Comparison of ENCODE assay signal across 2 cellular contexts in the genomic region with DNA sequence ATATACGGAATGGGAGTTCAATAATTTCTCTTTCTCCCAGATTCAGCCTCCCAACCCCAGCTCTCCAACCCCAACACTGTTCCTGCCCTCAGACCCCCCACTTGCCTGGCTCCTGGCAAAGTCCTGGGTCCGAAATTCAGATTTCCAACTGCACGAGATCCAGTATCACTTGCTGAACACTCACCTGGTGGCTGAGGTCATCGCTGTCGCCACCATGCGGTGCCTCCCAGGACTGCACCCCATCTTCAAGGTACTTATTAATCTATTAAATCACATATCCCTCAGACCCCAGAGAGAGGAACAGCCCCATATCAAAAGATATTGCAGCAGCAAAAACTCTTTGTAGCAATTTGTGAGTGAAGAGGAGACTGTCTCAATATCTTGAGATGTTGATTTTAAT.
TF ChIP-seq lines count a peak whose summit lies in the region.

No MANE protein-coding gene starts in this region.

TF ChIP-seq in SK-N-SH, 30 proteins besides CTCF, POLR2A, EP300 and RAD21 (continued from another document):
- TF ChIP-seq SIN3A (IDR thresholded peaks at IDR 0.05; ENCODE audit: borderline replicate concordance, low read depth, low read length) (no peak), MEF2A (IDR thresholded peaks at IDR 0.05; ENCODE audit: borderline replicate concordance, low read depth) (no peak), CHD2 (IDR thresholded peaks at IDR 0.05; ENCODE audit: low read length, partially characterized antibody) (no peak), USF2 (IDR thresholded peaks at IDR 0.05; ENCODE audit: borderline replicate concordance, low read depth, low read length) (no peak), RXRA (IDR thresholded peaks at IDR 0.05; ENCODE audit: borderline replicate concordance, low read depth) (no peak), POLR2AphosphoS5 (IDR thresholded peaks at IDR 0.05; ENCODE audit: low read depth, low read length) (no peak), EZH2phosphoT487 (IDR thresholded peaks at IDR 0.05; ENCODE audit: borderline replicate concordance, low read depth) (no peak)
- TF ChIP-seq, protein P1, sequence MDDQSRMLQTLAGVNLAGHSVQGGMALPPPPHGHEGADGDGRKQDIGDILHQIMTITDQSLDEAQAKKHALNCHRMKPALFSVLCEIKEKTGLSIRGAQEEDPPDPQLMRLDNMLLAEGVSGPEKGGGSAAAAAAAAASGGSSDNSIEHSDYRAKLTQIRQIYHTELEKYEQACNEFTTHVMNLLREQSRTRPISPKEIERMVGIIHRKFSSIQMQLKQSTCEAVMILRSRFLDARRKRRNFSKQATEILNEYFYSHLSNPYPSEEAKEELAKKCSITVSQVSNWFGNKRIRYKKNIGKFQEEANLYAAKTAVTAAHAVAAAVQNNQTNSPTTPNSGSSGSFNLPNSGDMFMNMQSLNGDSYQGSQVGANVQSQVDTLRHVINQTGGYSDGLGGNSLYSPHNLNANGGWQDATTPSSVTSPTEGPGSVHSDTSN (IDR thresholded peaks at IDR 0.05) = no peak
- TF ChIP-seq, protein P2, sequence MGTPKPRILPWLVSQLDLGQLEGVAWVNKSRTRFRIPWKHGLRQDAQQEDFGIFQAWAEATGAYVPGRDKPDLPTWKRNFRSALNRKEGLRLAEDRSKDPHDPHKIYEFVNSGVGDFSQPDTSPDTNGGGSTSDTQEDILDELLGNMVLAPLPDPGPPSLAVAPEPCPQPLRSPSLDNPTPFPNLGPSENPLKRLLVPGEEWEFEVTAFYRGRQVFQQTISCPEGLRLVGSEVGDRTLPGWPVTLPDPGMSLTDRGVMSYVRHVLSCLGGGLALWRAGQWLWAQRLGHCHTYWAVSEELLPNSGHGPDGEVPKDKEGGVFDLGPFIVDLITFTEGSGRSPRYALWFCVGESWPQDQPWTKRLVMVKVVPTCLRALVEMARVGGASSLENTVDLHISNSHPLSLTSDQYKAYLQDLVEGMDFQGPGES (IDR thresholded peaks at IDR 0.05; ENCODE audit: low read depth, low read length) = no peak
- TF ChIP-seq, protein P3, sequence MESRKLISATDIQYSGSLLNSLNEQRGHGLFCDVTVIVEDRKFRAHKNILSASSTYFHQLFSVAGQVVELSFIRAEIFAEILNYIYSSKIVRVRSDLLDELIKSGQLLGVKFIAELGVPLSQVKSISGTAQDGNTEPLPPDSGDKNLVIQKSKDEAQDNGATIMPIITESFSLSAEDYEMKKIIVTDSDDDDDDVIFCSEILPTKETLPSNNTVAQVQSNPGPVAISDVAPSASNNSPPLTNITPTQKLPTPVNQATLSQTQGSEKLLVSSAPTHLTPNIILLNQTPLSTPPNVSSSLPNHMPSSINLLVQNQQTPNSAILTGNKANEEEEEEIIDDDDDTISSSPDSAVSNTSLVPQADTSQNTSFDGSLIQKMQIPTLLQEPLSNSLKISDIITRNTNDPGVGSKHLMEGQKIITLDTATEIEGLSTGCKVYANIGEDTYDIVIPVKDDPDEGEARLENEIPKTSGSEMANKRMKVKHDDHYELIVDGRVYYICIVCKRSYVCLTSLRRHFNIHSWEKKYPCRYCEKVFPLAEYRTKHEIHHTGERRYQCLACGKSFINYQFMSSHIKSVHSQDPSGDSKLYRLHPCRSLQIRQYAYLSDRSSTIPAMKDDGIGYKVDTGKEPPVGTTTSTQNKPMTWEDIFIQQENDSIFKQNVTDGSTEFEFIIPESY (IDR thresholded peaks at IDR 0.05; ENCODE audit: borderline replicate concordance, low read depth) = no peak

TF ChIP-seq in SK-N-SH treated with all-trans-retinoic acid at 6 μM for 48 hours, 23 proteins besides CTCF, POLR2A, EP300 and RAD21 (continued from another document):
- no peak for TF ChIP-seq TSHZ2 (CRISPR knock-in tag; IDR thresholded peaks at IDR 0.05)
- no peak for TF ChIP-seq ZFP30 (CRISPR knock-in tag; IDR thresholded peaks at IDR 0.05)
- TF ChIP-seq ZNF565 (CRISPR knock-in tag; conservative IDR thresholded peaks at IDR 0.05; ENCODE audit: low read depth) = no peak
- TF ChIP-seq, protein P4, sequence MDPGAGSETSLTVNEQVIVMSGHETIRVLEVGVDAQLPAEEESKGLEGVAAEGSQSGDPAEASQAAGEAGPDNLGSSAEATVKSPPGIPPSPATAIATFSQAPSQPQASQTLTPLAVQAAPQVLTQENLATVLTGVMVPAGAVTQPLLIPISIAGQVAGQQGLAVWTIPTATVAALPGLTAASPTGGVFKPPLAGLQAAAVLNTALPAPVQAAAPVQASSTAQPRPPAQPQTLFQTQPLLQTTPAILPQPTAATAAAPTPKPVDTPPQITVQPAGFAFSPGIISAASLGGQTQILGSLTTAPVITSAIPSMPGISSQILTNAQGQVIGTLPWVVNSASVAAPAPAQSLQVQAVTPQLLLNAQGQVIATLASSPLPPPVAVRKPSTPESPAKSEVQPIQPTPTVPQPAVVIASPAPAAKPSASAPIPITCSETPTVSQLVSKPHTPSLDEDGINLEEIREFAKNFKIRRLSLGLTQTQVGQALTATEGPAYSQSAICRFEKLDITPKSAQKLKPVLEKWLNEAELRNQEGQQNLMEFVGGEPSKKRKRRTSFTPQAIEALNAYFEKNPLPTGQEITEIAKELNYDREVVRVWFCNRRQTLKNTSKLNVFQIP (CRISPR knock-in tag; IDR thresholded peaks at IDR 0.05; ENCODE audit: borderline replicate concordance, low read depth) = no peak
- no peak for TF ChIP-seq TOX (CRISPR knock-in tag; IDR thresholded peaks at IDR 0.05; ENCODE audit: borderline replicate concordance)
- TF ChIP-seq ISL1 (CRISPR knock-in tag; IDR thresholded peaks at IDR 0.05) = no peak
- TF ChIP-seq PATZ1 (CRISPR knock-in tag; IDR thresholded peaks at IDR 0.05; ENCODE audit: borderline replicate concordance) = no peak
- no peak for TF ChIP-seq RARB (CRISPR knock-in tag; IDR thresholded peaks at IDR 0.05)
- no peak for TF ChIP-seq ZC3H10 (CRISPR knock-in tag; IDR thresholded peaks at IDR 0.05)
- no peak for TF ChIP-seq CSDC2 (CRISPR knock-in tag; IDR thresholded peaks at IDR 0.05)
- TF ChIP-seq ZNF70 (CRISPR knock-in tag; IDR thresholded peaks at IDR 0.05) = no peak
- TF ChIP-seq CREB5 (CRISPR knock-in tag; IDR thresholded peaks at IDR 0.05; ENCODE audit: low read depth) = no peak
- no peak for TF ChIP-seq PPARA (CRISPR knock-in tag; IDR thresholded peaks at IDR 0.05; ENCODE audit: borderline replicate concordance)
- TF ChIP-seq OSR1 (CRISPR knock-in tag; IDR thresholded peaks at IDR 0.05) = no peak
- TF ChIP-seq BACH2 (CRISPR knock-in tag; IDR thresholded peaks at IDR 0.05; ENCODE audit: borderline replicate concordance) = no peak
